Comparison of ENCODE assay signal across 1 cellular context in the genomic region with DNA sequence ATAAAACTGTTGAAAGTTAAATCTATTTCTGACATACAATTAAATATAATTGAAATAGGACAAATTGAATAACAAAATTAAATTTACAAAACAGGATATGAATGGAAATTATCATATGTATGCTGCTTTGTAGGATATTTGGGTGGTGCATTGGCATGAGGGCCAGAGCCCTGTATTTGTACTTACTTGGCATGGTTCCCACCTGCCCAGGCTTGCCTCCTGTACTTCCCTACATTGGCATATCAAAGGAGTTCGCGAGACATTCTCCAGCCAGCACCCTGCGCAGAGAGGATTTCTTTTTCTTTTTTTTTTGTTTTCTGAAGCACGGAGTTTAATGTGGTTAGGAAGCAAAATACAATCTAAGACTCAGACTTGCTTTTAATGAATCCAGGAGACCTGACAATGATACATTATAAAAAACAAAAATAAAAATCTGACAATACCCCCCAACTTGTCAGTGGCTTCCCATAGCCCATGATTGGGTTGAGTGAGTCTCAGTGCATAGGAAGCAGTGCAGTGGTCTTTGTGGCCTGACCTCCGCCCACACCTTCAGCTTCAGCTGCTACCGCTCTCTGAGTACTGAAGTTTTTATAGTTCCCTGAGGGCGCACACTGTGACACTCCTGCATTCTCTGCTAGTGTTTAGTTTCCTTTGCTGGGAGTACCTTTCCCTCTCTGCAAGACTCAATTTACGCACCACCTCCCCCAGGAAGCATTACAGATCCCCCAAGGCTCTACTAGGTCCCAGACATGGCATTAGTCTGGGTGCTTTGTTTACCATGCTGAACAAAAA.
TF ChIP-seq lines count a peak whose summit lies in the region.

No MANE protein-coding gene starts in this region.

TF ChIP-seq in WTC11, 78 proteins besides CTCF, POLR2A, EP300 and RAD21 (continued from another document):
- TF ChIP-seq, protein P1, sequence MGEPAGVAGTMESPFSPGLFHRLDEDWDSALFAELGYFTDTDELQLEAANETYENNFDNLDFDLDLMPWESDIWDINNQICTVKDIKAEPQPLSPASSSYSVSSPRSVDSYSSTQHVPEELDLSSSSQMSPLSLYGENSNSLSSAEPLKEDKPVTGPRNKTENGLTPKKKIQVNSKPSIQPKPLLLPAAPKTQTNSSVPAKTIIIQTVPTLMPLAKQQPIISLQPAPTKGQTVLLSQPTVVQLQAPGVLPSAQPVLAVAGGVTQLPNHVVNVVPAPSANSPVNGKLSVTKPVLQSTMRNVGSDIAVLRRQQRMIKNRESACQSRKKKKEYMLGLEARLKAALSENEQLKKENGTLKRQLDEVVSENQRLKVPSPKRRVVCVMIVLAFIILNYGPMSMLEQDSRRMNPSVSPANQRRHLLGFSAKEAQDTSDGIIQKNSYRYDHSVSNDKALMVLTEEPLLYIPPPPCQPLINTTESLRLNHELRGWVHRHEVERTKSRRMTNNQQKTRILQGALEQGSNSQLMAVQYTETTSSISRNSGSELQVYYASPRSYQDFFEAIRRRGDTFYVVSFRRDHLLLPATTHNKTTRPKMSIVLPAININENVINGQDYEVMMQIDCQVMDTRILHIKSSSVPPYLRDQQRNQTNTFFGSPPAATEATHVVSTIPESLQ (CRISPR knock-in tag; IDR thresholded peaks at IDR 0.05): no peak
- TF ChIP-seq ZNF219 (CRISPR knock-in tag; IDR thresholded peaks at IDR 0.05; ENCODE audit: borderline replicate concordance) (no peak), CBFB (CRISPR knock-in tag; IDR thresholded peaks at IDR 0.05; ENCODE audit: low read depth) (no peak), RORB (CRISPR knock-in tag; IDR thresholded peaks at IDR 0.05) (no peak)
TF ChIP-seq in WTC11: peak in this region for 0.
